In the genomic region with DNA sequence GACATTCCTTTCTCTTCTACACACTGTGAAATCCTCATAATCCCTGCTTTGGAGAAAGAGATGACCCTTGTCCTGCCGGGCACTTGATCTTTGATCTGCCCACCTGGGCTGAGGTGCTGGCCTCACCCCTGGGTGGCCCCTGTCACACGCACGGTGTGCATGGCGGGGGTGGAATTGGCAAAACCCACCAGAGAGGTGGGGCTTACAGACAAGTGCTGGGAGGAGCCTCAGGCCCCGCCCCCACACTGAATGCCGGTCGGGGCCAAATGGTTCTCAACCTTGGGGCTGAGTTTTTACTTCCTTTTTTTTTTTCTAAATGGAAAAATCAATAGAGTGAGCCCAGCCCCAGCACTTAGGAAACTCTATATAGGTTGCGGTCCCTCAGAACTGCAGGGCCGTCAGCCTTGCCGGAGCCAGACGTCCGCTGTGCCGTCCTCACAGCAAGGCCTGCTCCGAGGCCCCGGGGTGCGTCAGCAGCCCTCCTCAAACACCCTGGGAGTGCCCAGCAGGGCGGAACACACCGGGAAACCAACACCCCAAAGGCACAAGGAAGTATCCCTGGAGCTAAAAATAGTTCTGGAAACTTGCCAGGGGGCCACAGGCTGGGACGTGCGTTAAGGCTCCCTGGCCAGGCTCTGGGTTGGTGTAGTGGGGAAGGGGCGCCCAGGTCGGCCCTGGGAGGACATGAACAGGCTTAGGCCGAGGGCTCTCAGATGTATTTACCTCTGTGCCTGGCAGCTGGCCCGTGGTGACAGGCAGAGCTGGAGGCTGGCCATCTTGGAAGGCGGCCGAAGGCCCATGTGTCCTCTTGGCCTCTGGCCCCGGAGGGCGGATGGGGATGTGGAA, we compare ENCODE assay signal across 2 cellular contexts.
A peak's percentile ranks its signal among the peaks of the same experiment; 100 is the strongest.
TF ChIP-seq lines count a peak whose summit lies in the region.

No MANE protein-coding gene starts in this region.

TF ChIP-seq in HEK293, 187 proteins besides CTCF, POLR2A, EP300 and RAD21 (continued from another document and continues in another):
- TF ChIP-seq, protein P1, sequence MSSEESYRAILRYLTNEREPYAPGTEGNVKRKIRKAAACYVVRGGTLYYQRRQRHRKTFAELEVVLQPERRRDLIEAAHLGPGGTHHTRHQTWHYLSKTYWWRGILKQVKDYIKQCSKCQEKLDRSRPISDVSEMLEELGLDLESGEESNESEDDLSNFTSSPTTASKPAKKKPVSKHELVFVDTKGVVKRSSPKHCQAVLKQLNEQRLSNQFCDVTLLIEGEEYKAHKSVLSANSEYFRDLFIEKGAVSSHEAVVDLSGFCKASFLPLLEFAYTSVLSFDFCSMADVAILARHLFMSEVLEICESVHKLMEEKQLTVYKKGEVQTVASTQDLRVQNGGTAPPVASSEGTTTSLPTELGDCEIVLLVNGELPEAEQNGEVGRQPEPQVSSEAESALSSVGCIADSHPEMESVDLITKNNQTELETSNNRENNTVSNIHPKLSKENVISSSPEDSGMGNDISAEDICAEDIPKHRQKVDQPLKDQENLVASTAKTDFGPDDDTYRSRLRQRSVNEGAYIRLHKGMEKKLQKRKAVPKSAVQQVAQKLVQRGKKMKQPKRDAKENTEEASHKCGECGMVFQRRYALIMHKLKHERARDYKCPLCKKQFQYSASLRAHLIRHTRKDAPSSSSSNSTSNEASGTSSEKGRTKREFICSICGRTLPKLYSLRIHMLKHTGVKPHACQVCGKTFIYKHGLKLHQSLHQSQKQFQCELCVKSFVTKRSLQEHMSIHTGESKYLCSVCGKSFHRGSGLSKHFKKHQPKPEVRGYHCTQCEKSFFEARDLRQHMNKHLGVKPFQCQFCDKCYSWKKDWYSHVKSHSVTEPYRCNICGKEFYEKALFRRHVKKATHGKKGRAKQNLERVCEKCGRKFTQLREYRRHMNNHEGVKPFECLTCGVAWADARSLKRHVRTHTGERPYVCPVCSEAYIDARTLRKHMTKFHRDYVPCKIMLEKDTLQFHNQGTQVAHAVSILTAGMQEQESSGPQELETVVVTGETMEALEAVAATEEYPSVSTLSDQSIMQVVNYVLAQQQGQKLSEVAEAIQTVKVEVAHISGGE (tag by site-specific recombination; conservative IDR thresholded peaks at IDR 0.05; ENCODE audit: low read depth) = no peak
- TF ChIP-seq ZEB2 (tag by site-specific recombination; IDR thresholded peaks at IDR 0.05) (peak; percentile 73; the same call in 1 of the 2 replicates), GLIS1 (tag by site-specific recombination; IDR thresholded peaks at IDR 0.05) (peak; percentile 94), WT1 (tag by site-specific recombination; IDR thresholded peaks at IDR 0.05) (peak; percentile 73), IKZF3 (tag by site-specific recombination; IDR thresholded peaks at IDR 0.05) (0 out of 2 replicates have a peak, but pooled peaks have one; percentile 21), ZNF561 (tag by site-specific recombination; IDR thresholded peaks at IDR 0.05; ENCODE audit: borderline replicate concordance) (peak; percentile 44; the same call in 1 of the 2 replicates), ZNF555 (tag by site-specific recombination; conservative IDR thresholded peaks at IDR 0.05) (no peak), ZBTB44 (tag by site-specific recombination; IDR thresholded peaks at IDR 0.05) (0 out of 2 replicates have a peak, but pooled peaks have one; percentile 25), TCF7L2 (IDR thresholded peaks at IDR 0.05; ENCODE audit: borderline replicate concordance, low read depth, low read length) (peak; percentile 94), ZNF785 (tag by site-specific recombination; IDR thresholded peaks at IDR 0.05) (no peak), ZNF660 (tag by site-specific recombination; IDR thresholded peaks at IDR 0.05) (peak; percentile 46; the same call in 1 of the 2 replicates), ZNF24 (tag by site-specific recombination; IDR thresholded peaks at IDR 0.05) (0 out of 2 replicates have a peak, but pooled peaks have one; percentile 18), ZNF341 (tag by site-specific recombination; IDR thresholded peaks at IDR 0.05; ENCODE audit: low read depth) (peak; percentile 53), KLF8 (tag by site-specific recombination; IDR thresholded peaks at IDR 0.05) (no peak), ZNF600 (tag by site-specific recombination; IDR thresholded peaks at IDR 0.05) (peak; percentile 52; the same call in 1 of the 2 replicates), OSR2 (tag by site-specific recombination; IDR thresholded peaks at IDR 0.05) (0 out of 2 replicates have a peak, but pooled peaks have one; percentile 20), PRDM10 (tag by site-specific recombination; IDR thresholded peaks at IDR 0.05) (peak; percentile 62)

TF ChIP-seq in K562, 482 proteins besides CTCF, POLR2A, EP300 and RAD21 (continued from another document and continues in another):
- TF ChIP-seq HINFP (tag; conservative IDR thresholded peaks at IDR 0.05; ENCODE audit: low read depth) (no peak), MIER1 (IDR thresholded peaks at IDR 0.05; ENCODE audit: low read depth) (no peak), ZNF384 (IDR thresholded peaks at IDR 0.05; ENCODE audit: low read depth, low read length) (peak; percentile 78), SAFB (IDR thresholded peaks at IDR 0.05; ENCODE audit: borderline replicate concordance, low read depth, low read length) (no peak), POLR2B (IDR thresholded peaks at IDR 0.05; ENCODE audit: low read depth, partially characterized antibody) (no peak), NFE2 (IDR thresholded peaks at IDR 0.05; ENCODE audit: low read depth) (no peak), NFRKB (IDR thresholded peaks at IDR 0.05; ENCODE audit: low read depth) (no peak), FIP1L1 (IDR thresholded peaks at IDR 0.05; ENCODE audit: low read depth, low read length, poor library complexity, severe bottlenecking) (no peak), POLR2H (tag; IDR thresholded peaks at IDR 0.05; ENCODE audit: low read depth) (no peak), WHSC1 (IDR thresholded peaks at IDR 0.05; ENCODE audit: low read length) (no peak), ZNF282 (CRISPR knock-in tag; IDR thresholded peaks at IDR 0.05) (no peak), DMBX1 (CRISPR knock-in tag; IDR thresholded peaks at IDR 0.05; ENCODE audit: borderline replicate concordance) (no peak), ZNF589 (CRISPR knock-in tag; IDR thresholded peaks at IDR 0.05; ENCODE audit: low read depth) (no peak), THAP7 (CRISPR knock-in tag; IDR thresholded peaks at IDR 0.05) (no peak), ZNF57 (CRISPR knock-in tag; IDR thresholded peaks at IDR 0.05) (no peak; the same call in 1 of the 2 replicates), CBX2 (IDR thresholded peaks at IDR 0.05; ENCODE audit: insufficient read depth, low read length, poor library complexity, severe bottlenecking) (no peak), BRD9 (IDR thresholded peaks at IDR 0.05; ENCODE audit: low read depth, partially characterized antibody) (no peak), ZBTB33 (CRISPR knock-in tag; IDR thresholded peaks at IDR 0.05) (peak; percentile 31; the same call in 1 of the 2 replicates), CEBPZ (IDR thresholded peaks at IDR 0.05; ENCODE audit: borderline replicate concordance, low read depth, low read length) (no peak), HMG20A (CRISPR knock-in tag; conservative IDR thresholded peaks at IDR 0.05) (no peak), HDAC2 (IDR thresholded peaks at IDR 0.05) (no peak), ZNF140 (CRISPR knock-in tag; IDR thresholded peaks at IDR 0.05) (no peak)
- TF ChIP-seq, protein P2, sequence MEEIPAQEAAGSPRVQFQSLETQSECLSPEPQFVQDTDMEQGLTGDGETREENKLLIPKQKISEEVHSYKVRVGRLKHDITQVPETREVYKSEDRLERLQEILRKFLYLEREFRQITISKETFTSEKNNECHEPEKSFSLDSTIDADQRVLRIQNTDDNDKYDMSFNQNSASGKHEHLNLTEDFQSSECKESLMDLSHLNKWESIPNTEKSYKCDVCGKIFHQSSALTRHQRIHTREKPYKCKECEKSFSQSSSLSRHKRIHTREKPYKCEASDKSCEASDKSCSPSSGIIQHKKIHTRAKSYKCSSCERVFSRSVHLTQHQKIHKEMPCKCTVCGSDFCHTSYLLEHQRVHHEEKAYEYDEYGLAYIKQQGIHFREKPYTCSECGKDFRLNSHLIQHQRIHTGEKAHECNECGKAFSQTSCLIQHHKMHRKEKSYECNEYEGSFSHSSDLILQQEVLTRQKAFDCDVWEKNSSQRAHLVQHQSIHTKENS (CRISPR knock-in tag; IDR thresholded peaks at IDR 0.05) = no peak
- TF ChIP-seq, protein P3, sequence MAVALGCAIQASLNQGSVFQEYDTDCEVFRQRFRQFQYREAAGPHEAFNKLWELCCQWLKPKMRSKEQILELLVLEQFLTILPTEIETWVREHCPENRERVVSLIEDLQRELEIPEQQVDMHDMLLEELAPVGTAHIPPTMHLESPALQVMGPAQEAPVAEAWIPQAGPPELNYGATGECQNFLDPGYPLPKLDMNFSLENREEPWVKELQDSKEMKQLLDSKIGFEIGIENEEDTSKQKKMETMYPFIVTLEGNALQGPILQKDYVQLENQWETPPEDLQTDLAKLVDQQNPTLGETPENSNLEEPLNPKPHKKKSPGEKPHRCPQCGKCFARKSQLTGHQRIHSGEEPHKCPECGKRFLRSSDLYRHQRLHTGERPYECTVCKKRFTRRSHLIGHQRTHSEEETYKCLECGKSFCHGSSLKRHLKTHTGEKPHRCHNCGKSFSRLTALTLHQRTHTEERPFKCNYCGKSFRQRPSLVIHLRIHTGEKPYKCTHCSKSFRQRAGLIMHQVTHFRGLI (CRISPR knock-in tag; IDR thresholded peaks at IDR 0.05) = no peak
- TF ChIP-seq, protein P4, sequence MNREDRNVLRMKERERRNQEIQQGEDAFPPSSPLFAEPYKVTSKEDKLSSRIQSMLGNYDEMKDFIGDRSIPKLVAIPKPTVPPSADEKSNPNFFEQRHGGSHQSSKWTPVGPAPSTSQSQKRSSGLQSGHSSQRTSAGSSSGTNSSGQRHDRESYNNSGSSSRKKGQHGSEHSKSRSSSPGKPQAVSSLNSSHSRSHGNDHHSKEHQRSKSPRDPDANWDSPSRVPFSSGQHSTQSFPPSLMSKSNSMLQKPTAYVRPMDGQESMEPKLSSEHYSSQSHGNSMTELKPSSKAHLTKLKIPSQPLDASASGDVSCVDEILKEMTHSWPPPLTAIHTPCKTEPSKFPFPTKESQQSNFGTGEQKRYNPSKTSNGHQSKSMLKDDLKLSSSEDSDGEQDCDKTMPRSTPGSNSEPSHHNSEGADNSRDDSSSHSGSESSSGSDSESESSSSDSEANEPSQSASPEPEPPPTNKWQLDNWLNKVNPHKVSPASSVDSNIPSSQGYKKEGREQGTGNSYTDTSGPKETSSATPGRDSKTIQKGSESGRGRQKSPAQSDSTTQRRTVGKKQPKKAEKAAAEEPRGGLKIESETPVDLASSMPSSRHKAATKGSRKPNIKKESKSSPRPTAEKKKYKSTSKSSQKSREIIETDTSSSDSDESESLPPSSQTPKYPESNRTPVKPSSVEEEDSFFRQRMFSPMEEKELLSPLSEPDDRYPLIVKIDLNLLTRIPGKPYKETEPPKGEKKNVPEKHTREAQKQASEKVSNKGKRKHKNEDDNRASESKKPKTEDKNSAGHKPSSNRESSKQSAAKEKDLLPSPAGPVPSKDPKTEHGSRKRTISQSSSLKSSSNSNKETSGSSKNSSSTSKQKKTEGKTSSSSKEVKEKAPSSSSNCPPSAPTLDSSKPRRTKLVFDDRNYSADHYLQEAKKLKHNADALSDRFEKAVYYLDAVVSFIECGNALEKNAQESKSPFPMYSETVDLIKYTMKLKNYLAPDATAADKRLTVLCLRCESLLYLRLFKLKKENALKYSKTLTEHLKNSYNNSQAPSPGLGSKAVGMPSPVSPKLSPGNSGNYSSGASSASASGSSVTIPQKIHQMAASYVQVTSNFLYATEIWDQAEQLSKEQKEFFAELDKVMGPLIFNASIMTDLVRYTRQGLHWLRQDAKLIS (CRISPR knock-in tag; IDR thresholded peaks at IDR 0.05) = 0 out of 2 replicates have a peak, but pooled peaks have one; percentile 43
